10 cellular contexts compared by ENCODE assay signal in the genomic region with DNA sequence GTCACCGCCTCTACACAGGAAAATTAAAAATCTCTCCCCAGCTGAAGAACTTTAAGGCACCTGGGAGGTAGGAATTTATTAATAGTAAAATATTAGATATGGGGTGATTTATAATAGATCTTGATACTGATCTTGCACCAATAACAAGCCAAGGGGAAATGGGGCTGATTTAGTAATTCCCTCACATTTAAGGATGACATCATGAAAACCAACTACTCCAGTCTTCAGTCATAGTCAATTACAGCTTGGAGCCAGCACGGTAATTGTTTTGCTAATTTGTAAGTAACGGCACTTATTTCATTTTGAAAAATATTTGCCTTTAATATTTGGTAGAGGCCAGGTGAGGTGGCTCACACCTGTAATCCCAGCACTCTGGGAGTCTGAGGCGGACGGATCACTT.
"Had no signal": no experiment of that assay in that cellular context is flagged by ENCODE, and none has a peak within 500 bp of the region (broad histone marks: within the 10 kb centered on the region; RNA-seq: fewer than 3 reads in every experiment).

No MANE protein-coding gene starts in this region.

- H3K27ac ChIP-seq: hepatocyte had no signal

- H3K27me3 ChIP-seq: hepatocyte, thyroid gland had no signal

- H3K9me3 ChIP-seq: thyroid gland had no signal

- H2AFZ ChIP-seq: hepatocyte had no signal

- H3K4me3 ChIP-seq: hepatocyte, thyroid gland had no signal

- ATAC-seq: activated naive CD4-positive, alpha-beta T cell treated with anti-CD3 and anti-CD28 coated beads, Interleukin-2, amount 50 U/mL, for 72 hours had no signal

- DNase-seq: activated CD4-positive, alpha-beta T cell treated with anti-CD3 and anti-CD28 coated beads, Interleukin-2, amount 50 U/mL, for 4 hours; activated gamma-delta T cell treated with Interleukin-2 at 50 U/mL for 16 hours; activated T-cell treated with anti-CD3 and anti-CD28 coated beads for 4 hours; effector memory CD4-positive, alpha-beta T cell; left cardiac atrium; stimulated activated CD8-positive, alpha-beta memory T cell treated with anti-CD3 and anti-CD28 coated beads, Interleukin-4, amount 100 ng/mL, for 48 hours; stimulated activated naive CD4-positive, alpha-beta T cell; thyroid gland had no signal
